Comparison of ENCODE assay signal across 8 cellular contexts in genomic region chr3:129180461-129180860, GRCh38. TPM values are rescaled to one million over a fixed set of nuclear protein-coding genes. Genes with fewer than 3 reads are reported as not detected.
DNase-seq lines count a peak whose midpoint lies in the region; ATAC-seq and TF ChIP-seq lines count a peak whose summit lies in the region.

No MANE protein-coding gene starts in this region.

- peaks cover 99% of the 10 kb centered on the region for H3K79me2 ChIP-seq in PC-3 (ENCODE audit: low read length)

- CTCF ChIA-PET in PC-3 (lab: Charles Lee), result no interaction called here

- peak overlapping the region; percentile 100; the same call in 1 of the 2 replicates for H3K9ac ChIP-seq in PC-3 (ENCODE audit: low read length)

- H3K27ac ChIP-seq in PC-3 (ENCODE audit: low read length) (no peak overlapping the region), psoas muscle (peak overlapping the region; percentile 100)

- intact Hi-C loops in PC-3 (cut with micrococcal nuclease), result loop anchor here (5.0 kb wide), 1 partner anchor 47 kb away; no protein-coding TSS in a partner anchor
- intact Hi-C loops in psoas muscle (cut with DNase I), result loop anchor here (5.0 kb wide), 2 partner anchors 47 to 67 kb away; partner anchors contain the start of gene COPG1 (in 2 of the 2)

- no peaks in the 10 kb centered on the region for H3F3A ChIP-seq in PC-3 (ENCODE audit: low read length, unreplicated experiment)

- 4 to 8% (median 5%) methylated on average over 1 of the region's 1 CpG for WGBS in psoas muscle, 3 donors

- H3K4me1 ChIP-seq in PC-3 (ENCODE audit: insufficient read depth, low read length) (peaks cover 22% of the 10 kb centered on the region), psoas muscle (peaks cover 59% of the 10 kb centered on the region)

- ATAC-seq in PC-3 (no peak), psoas muscle (peak in 3 of 4 donors; percentile 22 to 39 (median 31))

- peaks cover 37% of the 10 kb centered on the region for H3K36me3 ChIP-seq in PC-3 (ENCODE audit: low read depth, low read length)
- H3K36me3 ChIP-seq in psoas muscle (ENCODE audit: insufficient read depth in 1 of 2, low read depth in 1 of 2), result peaks cover 4 to 24% of the 10 kb centered on the region in 2 donors

- POLR2A ChIA-PET in PC-3 (lab: Charles Lee; ENCODE audit: unreplicated experiment), result no interaction called here

- no peaks in the 10 kb centered on the region for H3K27me3 ChIP-seq in PC-3 (ENCODE audit: low read length)
- no peaks in the 10 kb centered on the region for H3K27me3 ChIP-seq in psoas muscle (ENCODE audit: insufficient read depth in 3 of 3, low read length in 2 of 3)

- no peak for TF ChIP-seq CTCF in PC-3 (conservative IDR thresholded peaks at IDR 0.05; ENCODE audit: low read depth, low read length)
- no peak for TF ChIP-seq CTCF in epithelial cell of esophagus (IDR thresholded peaks at IDR 0.05; ENCODE audit: insufficient read depth, low read depth, low read length, missing control alignments)
- TF ChIP-seq CTCF in psoas muscle (IDR thresholded peaks at IDR 0.05), result no peak

- peak overlapping the region; percentile 90 for H3K4me2 ChIP-seq in PC-3 (ENCODE audit: low read length)

- BruUV-seq in PC-3 (replicated peaks; lab: Mats Ljungman, UMichigan), result no TSS peak

- H4K20me1 ChIP-seq in PC-3 (ENCODE audit: low read length), result peaks cover 68% of the 10 kb centered on the region

- H3K9me2 ChIP-seq in PC-3 (replicated peaks; ENCODE audit: low read length), result no peaks in the 10 kb centered on the region

- no peak overlapping the region for H2AFZ ChIP-seq in PC-3 (ENCODE audit: low read length)

- H3K4me3 ChIP-seq in PC-3 (ENCODE audit: low read length) (peak overlapping the region; percentile 84), epithelial cell of esophagus (ENCODE audit: low read length) (peak overlapping the region; percentile 85), psoas muscle (peak overlapping the region; percentile 97)

- DNase-seq in EH (ENCODE audit: low read depth) (peak; percentile 36), PC-3 (no peak), epithelial cell of esophagus (ENCODE audit: low read depth) (no peak), psoas muscle (no peak), HuH-7 (ENCODE audit: low spot score) (no peak), CD1c-positive myeloid dendritic cell (ENCODE audit: extremely low spot score) (no peak), NCI-H2196 treated with DMSO at 0.1 percent for 48 hours (lab: John Stamatoyannopoulos, UW; ENCODE audit: unreplicated experiment) (no peak), GOT3 (lab: John Stamatoyannopoulos, UW) (no peak)

- H3K9me3 ChIP-seq in PC-3 (ENCODE audit: low read length) (no peaks in the 10 kb centered on the region), psoas muscle (no peaks in the 10 kb centered on the region)

RNA-seq across cellular contexts. Expression of gene CNBP, which starts 3.2 kb away (rescaled TPM):
- total RNA-seq in PC-3 (2014; rRNA removed) (220 and 267 TPM in 2 replicates), psoas muscle (100 to 1,000 TPM; 754 to 850 (median 816) TPM)
- polyA plus RNA-seq in psoas muscle, result 100 to 1,000 TPM; 423 to 678 (median 575) TPM

RNA-seq across cellular contexts. Expression of gene ISY1, which starts 19.6 kb away (rescaled TPM):
- 17.1 and 18.1 TPM in 2 replicates for total RNA-seq in PC-3 (2014; rRNA removed)
- total RNA-seq in psoas muscle, result 10 to 100 TPM; 25.9 to 39.3 (median 31.7) TPM
- polyA plus RNA-seq in psoas muscle, result 10 to 100 TPM; 27.6 to 56.0 (median 42.8) TPM

RNA-seq across cellular contexts. Expression of gene RAB43, which starts 58.9 kb away (rescaled TPM):
- total RNA-seq in PC-3 (2014; rRNA removed) (22.4 and 26.6 TPM in 2 replicates), psoas muscle (1 to 10 TPM; 1.6 to 5.1 (median 2.6) TPM)
- polyA plus RNA-seq in psoas muscle, result 1 to 10 TPM in 2 of 3 donors, under 1 TPM in 1; 0.62 to 1.3 (median 1.2) TPM
